In the genomic region with DNA sequence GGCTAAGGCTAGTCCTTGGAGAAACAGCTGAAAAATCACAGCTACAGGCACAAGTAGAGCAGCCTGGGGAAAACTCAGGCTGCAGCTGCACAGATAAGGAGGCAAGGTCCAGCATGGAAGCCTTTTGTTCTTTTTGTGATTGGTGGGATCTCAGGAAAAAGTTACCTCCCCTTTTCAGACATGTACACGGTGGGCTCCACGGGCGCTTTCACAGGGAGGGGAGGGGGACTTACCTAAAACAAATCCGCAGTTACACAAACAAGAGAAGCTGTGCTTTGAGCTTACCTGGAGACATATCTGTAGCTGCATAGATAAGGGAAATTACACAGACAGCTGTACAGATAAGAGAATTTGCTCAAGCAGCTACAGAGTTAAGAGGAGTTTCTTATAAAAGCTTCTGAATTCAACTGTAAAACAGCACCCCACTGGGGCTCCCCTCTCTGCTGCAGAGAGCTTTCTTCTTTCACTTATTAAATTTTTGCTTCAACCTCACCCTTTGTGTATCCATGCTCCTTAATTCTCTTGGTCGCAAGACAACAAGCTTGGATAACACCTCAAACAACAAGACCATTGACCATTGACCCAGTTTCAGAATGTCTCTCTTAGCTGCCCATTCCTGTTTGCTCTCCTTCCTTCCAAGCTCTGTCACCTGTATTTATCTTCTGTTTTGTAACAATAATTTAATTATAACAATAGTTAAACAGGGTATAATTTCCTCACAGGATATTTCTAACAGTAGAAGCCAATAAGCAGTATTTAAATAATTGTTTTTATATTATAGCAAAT, we compare ENCODE assay signal across 1 cellular context.
A peak's percentile ranks its signal among the peaks of the same experiment; 100 is the strongest.
TF ChIP-seq lines count a peak whose summit lies in the region.

No MANE protein-coding gene starts in this region.

TF ChIP-seq in H1, 55 proteins besides CTCF, POLR2A, EP300 and RAD21:
- no peak for TF ChIP-seq TCF12 (IDR thresholded peaks at IDR 0.05; ENCODE audit: low read depth, low read length)
- no peak for TF ChIP-seq SAP30 (IDR thresholded peaks at IDR 0.05; ENCODE audit: insufficient read depth, insufficient replicate concordance, low read length)
- peak; percentile 33 for TF ChIP-seq KDM4A (IDR thresholded peaks at IDR 0.05; ENCODE audit: low read depth, low read length, severe bottlenecking)
